In the genomic region with DNA sequence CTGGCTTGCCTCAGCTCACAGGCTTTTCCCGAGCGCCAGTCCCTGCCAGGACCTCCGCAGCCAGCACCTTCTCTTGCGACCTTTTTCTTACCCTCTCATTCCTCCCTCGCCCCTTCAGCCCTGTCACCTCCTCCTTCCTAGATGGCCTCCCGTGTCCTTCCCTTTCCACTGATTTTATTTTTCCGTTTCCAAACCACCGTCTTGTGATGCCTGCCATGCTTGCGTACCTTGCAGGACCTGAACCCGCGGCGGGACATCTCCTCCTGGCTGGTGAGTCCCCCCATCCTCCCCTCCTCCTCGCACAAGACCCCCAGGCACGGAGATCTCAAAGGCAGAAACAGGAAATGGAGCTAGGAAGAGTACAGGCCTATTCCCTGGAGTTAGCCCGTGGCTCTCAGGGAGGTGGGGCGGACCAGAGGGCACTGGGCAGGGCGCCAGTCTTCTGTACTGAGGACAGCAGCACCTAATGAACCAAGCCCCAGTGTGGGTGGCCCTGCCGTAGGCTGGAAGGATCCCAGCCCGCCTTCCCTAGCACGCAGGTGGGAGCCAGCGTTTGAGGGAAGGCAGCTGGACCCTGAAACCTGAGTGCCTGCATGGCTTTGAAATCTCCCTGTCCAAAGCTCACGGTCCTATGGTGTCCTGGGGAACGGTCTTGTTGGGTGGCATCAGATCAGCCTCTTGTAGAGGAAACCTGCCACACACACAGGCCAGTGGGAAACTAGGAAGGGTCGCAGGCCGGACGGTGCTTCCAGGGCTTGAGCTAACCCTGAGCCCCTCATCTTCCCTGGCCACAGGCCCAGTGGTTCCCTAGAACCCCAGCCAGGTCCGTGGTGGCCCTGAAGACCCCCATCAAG, we compare ENCODE assay signal across 1 cellular context.
TF ChIP-seq lines count a peak whose summit lies in the region.

No MANE protein-coding gene starts in this region.

TF ChIP-seq in HepG2, 621 proteins besides CTCF, POLR2A, EP300 and RAD21 (continued from another document):
- TF ChIP-seq, protein P1, sequence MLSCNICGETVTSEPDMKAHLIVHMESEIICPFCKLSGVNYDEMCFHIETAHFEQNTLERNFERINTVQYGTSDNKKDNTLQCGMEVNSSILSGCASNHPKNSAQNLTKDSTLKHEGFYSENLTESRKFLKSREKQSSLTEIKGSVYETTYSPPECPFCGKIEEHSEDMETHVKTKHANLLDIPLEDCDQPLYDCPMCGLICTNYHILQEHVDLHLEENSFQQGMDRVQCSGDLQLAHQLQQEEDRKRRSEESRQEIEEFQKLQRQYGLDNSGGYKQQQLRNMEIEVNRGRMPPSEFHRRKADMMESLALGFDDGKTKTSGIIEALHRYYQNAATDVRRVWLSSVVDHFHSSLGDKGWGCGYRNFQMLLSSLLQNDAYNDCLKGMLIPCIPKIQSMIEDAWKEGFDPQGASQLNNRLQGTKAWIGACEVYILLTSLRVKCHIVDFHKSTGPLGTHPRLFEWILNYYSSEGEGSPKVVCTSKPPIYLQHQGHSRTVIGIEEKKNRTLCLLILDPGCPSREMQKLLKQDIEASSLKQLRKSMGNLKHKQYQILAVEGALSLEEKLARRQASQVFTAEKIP (CRISPR knock-in tag; IDR thresholded peaks at IDR 0.05; ENCODE audit: borderline replicate concordance) = no peak
- no peak for TF ChIP-seq ZNF512B (CRISPR knock-in tag; IDR thresholded peaks at IDR 0.05; ENCODE audit: borderline replicate concordance)
- TF ChIP-seq ZSCAN30 (CRISPR knock-in tag; IDR thresholded peaks at IDR 0.05) = no peak
- TF ChIP-seq ZNF629 (CRISPR knock-in tag; conservative IDR thresholded peaks at IDR 0.05) = no peak
- peak; percentile 94 for TF ChIP-seq ZNF687 (CRISPR knock-in tag; IDR thresholded peaks at IDR 0.05)
- 0 out of 2 replicates have a peak, but pooled peaks have one; percentile 26 for TF ChIP-seq NR2C2 (CRISPR knock-in tag; IDR thresholded peaks at IDR 0.05; ENCODE audit: borderline replicate concordance)
- no peak for TF ChIP-seq ZBTB40 (IDR thresholded peaks at IDR 0.05)
- TF ChIP-seq ZBTB40 (CRISPR knock-in tag; IDR thresholded peaks at IDR 0.05) = no peak
- peak; percentile 96 for TF ChIP-seq ZNF572 (CRISPR knock-in tag; IDR thresholded peaks at IDR 0.05)
- no peak for TF ChIP-seq ZNF790 (CRISPR knock-in tag; IDR thresholded peaks at IDR 0.05; ENCODE audit: borderline replicate concordance)
- TF ChIP-seq BCL6 (CRISPR knock-in tag; IDR thresholded peaks at IDR 0.05) = peak; percentile 70
- no peak for TF ChIP-seq ZNF749 (CRISPR knock-in tag; IDR thresholded peaks at IDR 0.05; ENCODE audit: borderline replicate concordance)
- peak; percentile 77 for TF ChIP-seq MED1 (CRISPR knock-in tag; IDR thresholded peaks at IDR 0.05)
- TF ChIP-seq ERF (CRISPR knock-in tag; IDR thresholded peaks at IDR 0.05) = peak; percentile 35; the same call in 1 of the 2 replicates
- TF ChIP-seq, protein P2, sequence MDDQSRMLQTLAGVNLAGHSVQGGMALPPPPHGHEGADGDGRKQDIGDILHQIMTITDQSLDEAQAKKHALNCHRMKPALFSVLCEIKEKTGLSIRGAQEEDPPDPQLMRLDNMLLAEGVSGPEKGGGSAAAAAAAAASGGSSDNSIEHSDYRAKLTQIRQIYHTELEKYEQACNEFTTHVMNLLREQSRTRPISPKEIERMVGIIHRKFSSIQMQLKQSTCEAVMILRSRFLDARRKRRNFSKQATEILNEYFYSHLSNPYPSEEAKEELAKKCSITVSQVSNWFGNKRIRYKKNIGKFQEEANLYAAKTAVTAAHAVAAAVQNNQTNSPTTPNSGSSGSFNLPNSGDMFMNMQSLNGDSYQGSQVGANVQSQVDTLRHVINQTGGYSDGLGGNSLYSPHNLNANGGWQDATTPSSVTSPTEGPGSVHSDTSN (CRISPR knock-in tag; IDR thresholded peaks at IDR 0.05; ENCODE audit: borderline replicate concordance) = no peak
- TF ChIP-seq HIVEP1 (CRISPR knock-in tag; IDR thresholded peaks at IDR 0.05) = peak; percentile 81; the same call in 1 of the 2 replicates
- TF ChIP-seq ZNF614 (CRISPR knock-in tag; IDR thresholded peaks at IDR 0.05; ENCODE audit: borderline replicate concordance) = peak; percentile 59
- TF ChIP-seq MAFK (conservative IDR thresholded peaks at IDR 0.05 in 1 of 2, IDR thresholded peaks at IDR 0.05 in 1 of 2; ENCODE audit: low read length in 2 of 2) = no peak
- TF ChIP-seq, protein P3, sequence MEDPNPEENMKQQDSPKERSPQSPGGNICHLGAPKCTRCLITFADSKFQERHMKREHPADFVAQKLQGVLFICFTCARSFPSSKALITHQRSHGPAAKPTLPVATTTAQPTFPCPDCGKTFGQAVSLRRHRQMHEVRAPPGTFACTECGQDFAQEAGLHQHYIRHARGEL (CRISPR knock-in tag; IDR thresholded peaks at IDR 0.05) = peak; percentile 76; the same call in 1 of the 2 replicates
TF ChIP-seq in HepG2: peak in this region for 259.
